In the genomic region with DNA sequence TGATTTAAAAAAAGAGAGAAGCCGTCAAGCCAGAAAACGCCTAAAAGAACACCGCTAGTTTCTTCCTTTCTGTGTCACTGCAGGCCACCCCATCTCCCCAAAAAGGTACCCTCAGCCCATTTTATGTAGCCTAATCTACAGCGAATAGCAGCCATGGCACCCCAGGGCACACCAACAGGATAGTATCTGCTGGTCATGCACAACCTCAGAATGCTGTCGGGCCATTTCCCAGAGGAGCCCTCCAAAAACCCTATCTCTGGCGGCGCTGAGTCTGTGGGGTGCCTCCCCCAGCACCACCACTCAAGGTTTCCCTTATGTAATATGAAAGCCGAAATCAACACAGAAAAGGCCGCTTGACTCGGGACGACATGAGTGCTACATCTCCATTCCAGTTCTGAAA, we compare ENCODE assay signal across 17 cellular contexts.
DNase-seq lines count a peak whose midpoint lies in the region; ATAC-seq and TF ChIP-seq lines count a peak whose summit lies in the region.
"Had no signal": no experiment of that assay in that cellular context is flagged by ENCODE, and none has a peak within 500 bp of the region (broad histone marks: within the 10 kb centered on the region; RNA-seq: fewer than 3 reads in every experiment).

No MANE protein-coding gene starts in this region.

- peaks cover 89% of the 10 kb centered on the region for H3K36me3 Mint-ChIP-seq in CD4-positive, alpha-beta T cell (ENCODE audit: low read depth)
- H3K36me3 Mint-ChIP-seq: IgD-negative memory B cell had no signal

- H3K27me3 Mint-ChIP-seq in CD4-positive, alpha-beta T cell, result no peaks in the 10 kb centered on the region
- H3K27me3 Mint-ChIP-seq: IgD-negative memory B cell had no signal

- intact Hi-C loops in CD4-positive, alpha-beta T cell (cut with DNase I, micrococcal nuclease), result loop anchor here in 1 of 2 experiments (5.0 kb wide), 1 partner anchor 241 kb away; no protein-coding TSS in a partner anchor
- intact Hi-C loops in mucosa of descending colon (cut with DNase I, micrococcal nuclease), result no loop called here

- no peak overlapping the region for H3K4me2 ChIP-seq in osteoblast (ENCODE audit: insufficient read depth, low read length)

- H2AFZ ChIP-seq in osteoblast (ENCODE audit: low read length), result no peak overlapping the region

- no peak for TF ChIP-seq CTCF in CD4-positive, alpha-beta T cell (IDR thresholded peaks at IDR 0.05)
- TF ChIP-seq CTCF in osteoblast (IDR thresholded peaks at IDR 0.05; ENCODE audit: extremely low read depth, low read depth, low read length) (no peak), mucosa of descending colon (IDR thresholded peaks at IDR 0.05) (no peak)

- no peaks in the 10 kb centered on the region for H3K27me3 ChIP-seq in CD4-positive, alpha-beta T cell (ENCODE audit: control insufficient read depth, insufficient read depth, low read length)
- no peaks in the 10 kb centered on the region for H3K27me3 ChIP-seq in osteoblast (ENCODE audit: insufficient read depth, low read length)
- H3K27me3 ChIP-seq: Peyer's patch had no signal

- H4K20me1 ChIP-seq in osteoblast (ENCODE audit: insufficient read depth, low read length), result no peaks in the 10 kb centered on the region

- peak overlapping the region; percentile 80 for H3K27ac Mint-ChIP-seq in CD4-positive, alpha-beta T cell
- H3K27ac Mint-ChIP-seq: IgD-negative memory B cell had no signal

- POLR2A ChIA-PET in CD4-positive, alpha-beta T cell (lab: Charles Lee), result no interaction called here

- ATAC-seq in CD4-positive, alpha-beta T cell (ENCODE audit: poor library complexity), result no peak
- ATAC-seq in mucosa of descending colon (no peak), GM21576 (IDR thresholded peaks at IDR 0.05; ENCODE audit: unreplicated experiment) (no peak)
- ATAC-seq: GM12878 had no signal

- CTCF ChIA-PET in CD4-positive, alpha-beta T cell (lab: Charles Lee), result no interaction called here

- peaks cover 61% of the 10 kb centered on the region for H3K4me1 Mint-ChIP-seq in CD4-positive, alpha-beta T cell (ENCODE audit: low read depth)
- H3K4me1 Mint-ChIP-seq: IgD-negative memory B cell had no signal

- H3K36me3 ChIP-seq in osteoblast (ENCODE audit: insufficient read depth, low read length), result no peaks in the 10 kb centered on the region
- no peaks in the 10 kb centered on the region for H3K36me3 ChIP-seq in mucosa of descending colon (ENCODE audit: low read depth)

- no peaks in the 10 kb centered on the region for H3K9me3 Mint-ChIP-seq in CD4-positive, alpha-beta T cell
- H3K9me3 Mint-ChIP-seq: IgD-negative memory B cell had no signal

- H3K79me2 ChIP-seq in osteoblast (ENCODE audit: insufficient read depth, low read length), result no peaks in the 10 kb centered on the region

- H3K4me3 ChIP-seq in osteoblast (ENCODE audit: insufficient read depth, low read length) (no peak overlapping the region), mucosa of descending colon (no peak overlapping the region)
- H3K4me3 ChIP-seq: GM12878, Peyer's patch had no signal

- DNase-seq in activated CD8-positive, alpha-beta memory T cell treated with anti-CD3 and anti-CD28 coated beads, Interleukin-2, amount 50 U/mL, for 48 hours, result peak; percentile 40
- no peak for DNase-seq in activated CD8-positive, alpha-beta memory T cell treated with anti-CD3 and anti-CD28 coated beads, Interleukin-2, amount 50 U/mL, for 4 hours
- DNase-seq in CD4-positive, alpha-beta T cell, result peak in 1 of 10 experiments; percentile 1
- DNase-seq in caudate nucleus (lab: John Stamatoyannopoulos, UW) (no peak), osteoblast (ENCODE audit: insufficient read length, low spot score, missing footprints) (peak; percentile 32), mucosa of descending colon (no peak), OCI-M1 (lab: John Stamatoyannopoulos, UW) (no peak)
- DNase-seq: DMS53, HCEC 1CT, NCI-H187 treated with DMSO at 0.1 percent for 48 hours, NCI-H2171 treated with DMSO at 0.1 percent for 48 hours, NCI-H82 had no signal

- H3K4me1 ChIP-seq in osteoblast (ENCODE audit: insufficient read depth, low read length) (no peaks in the 10 kb centered on the region), mucosa of descending colon (ENCODE audit: low read depth) (no peaks in the 10 kb centered on the region)
- H3K4me1 ChIP-seq: Peyer's patch had no signal

- no peaks in the 10 kb centered on the region for H3K9me3 ChIP-seq in CD4-positive, alpha-beta T cell (ENCODE audit: control insufficient read depth, low read length)
- H3K9me3 ChIP-seq in osteoblast (ENCODE audit: low read depth, low read length), result no peaks in the 10 kb centered on the region
- no peaks in the 10 kb centered on the region for H3K9me3 ChIP-seq in mucosa of descending colon
- H3K9me3 ChIP-seq: Peyer's patch had no signal

- H3K4me3 Mint-ChIP-seq in CD4-positive, alpha-beta T cell, result peak overlapping the region; percentile 48
- H3K4me3 Mint-ChIP-seq: IgD-negative memory B cell had no signal

- no peak overlapping the region for H3K27ac ChIP-seq in CD4-positive, alpha-beta T cell (ENCODE audit: low read depth, low read length)
- H3K27ac ChIP-seq in caudate nucleus (ENCODE audit: low read depth, low read length) (peak overlapping the region; percentile 48), osteoblast (ENCODE audit: low read depth, low read length) (no peak overlapping the region)
- H3K27ac ChIP-seq: C4-2B, Peyer's patch had no signal

Comparison
In these comparisons a context has a peak if more than half of its experiments do, and no peak if none do; other contexts are left out.
1. DNase-seq: peak in activated CD8-positive, alpha-beta memory T cell treated with anti-CD3 and anti-CD28 coated beads, Interleukin-2, amount 50 U/mL, for 48 hours (single experiment) and osteoblast (single experiment); none in activated CD8-positive, alpha-beta memory T cell treated with anti-CD3 and anti-CD28 coated beads, Interleukin-2, amount 50 U/mL, for 4 hours (single experiment), caudate nucleus (0 of 61), mucosa of descending colon (0 of 3) and OCI-M1 (single experiment).